Comparison of ENCODE assay signal across 2 cellular contexts in the genomic region with DNA sequence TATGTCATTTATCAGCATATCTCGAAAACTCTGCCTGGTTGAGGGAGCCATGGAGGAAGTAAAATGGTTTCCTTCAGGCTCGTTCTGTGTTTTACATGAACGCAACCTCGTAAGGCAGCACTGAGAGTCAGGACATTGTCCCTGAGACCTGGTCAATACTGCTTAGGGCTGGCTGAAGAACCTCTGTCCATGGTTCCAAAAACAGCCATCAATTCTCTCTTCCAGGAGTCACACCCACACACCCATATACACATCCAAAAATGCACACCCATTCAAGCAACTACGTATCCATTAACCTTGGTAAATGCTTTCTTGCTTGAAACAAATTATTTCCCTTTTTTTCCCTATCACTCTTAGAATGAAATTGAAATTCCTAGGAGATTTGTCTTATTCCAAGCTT.
A peak's percentile ranks its signal among the peaks of the same experiment; 100 is the strongest.
TF ChIP-seq lines count a peak whose summit lies in the region.

No MANE protein-coding gene starts in this region.

TF ChIP-seq in GM23338, 12 proteins besides CTCF, POLR2A, EP300 and RAD21:
- TF ChIP-seq, protein P1, sequence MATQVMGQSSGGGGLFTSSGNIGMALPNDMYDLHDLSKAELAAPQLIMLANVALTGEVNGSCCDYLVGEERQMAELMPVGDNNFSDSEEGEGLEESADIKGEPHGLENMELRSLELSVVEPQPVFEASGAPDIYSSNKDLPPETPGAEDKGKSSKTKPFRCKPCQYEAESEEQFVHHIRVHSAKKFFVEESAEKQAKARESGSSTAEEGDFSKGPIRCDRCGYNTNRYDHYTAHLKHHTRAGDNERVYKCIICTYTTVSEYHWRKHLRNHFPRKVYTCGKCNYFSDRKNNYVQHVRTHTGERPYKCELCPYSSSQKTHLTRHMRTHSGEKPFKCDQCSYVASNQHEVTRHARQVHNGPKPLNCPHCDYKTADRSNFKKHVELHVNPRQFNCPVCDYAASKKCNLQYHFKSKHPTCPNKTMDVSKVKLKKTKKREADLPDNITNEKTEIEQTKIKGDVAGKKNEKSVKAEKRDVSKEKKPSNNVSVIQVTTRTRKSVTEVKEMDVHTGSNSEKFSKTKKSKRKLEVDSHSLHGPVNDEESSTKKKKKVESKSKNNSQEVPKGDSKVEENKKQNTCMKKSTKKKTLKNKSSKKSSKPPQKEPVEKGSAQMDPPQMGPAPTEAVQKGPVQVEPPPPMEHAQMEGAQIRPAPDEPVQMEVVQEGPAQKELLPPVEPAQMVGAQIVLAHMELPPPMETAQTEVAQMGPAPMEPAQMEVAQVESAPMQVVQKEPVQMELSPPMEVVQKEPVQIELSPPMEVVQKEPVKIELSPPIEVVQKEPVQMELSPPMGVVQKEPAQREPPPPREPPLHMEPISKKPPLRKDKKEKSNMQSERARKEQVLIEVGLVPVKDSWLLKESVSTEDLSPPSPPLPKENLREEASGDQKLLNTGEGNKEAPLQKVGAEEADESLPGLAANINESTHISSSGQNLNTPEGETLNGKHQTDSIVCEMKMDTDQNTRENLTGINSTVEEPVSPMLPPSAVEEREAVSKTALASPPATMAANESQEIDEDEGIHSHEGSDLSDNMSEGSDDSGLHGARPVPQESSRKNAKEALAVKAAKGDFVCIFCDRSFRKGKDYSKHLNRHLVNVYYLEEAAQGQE (IDR thresholded peaks at IDR 0.05; ENCODE audit: unreplicated experiment) = peak; percentile 62
- TF ChIP-seq, protein P2, sequence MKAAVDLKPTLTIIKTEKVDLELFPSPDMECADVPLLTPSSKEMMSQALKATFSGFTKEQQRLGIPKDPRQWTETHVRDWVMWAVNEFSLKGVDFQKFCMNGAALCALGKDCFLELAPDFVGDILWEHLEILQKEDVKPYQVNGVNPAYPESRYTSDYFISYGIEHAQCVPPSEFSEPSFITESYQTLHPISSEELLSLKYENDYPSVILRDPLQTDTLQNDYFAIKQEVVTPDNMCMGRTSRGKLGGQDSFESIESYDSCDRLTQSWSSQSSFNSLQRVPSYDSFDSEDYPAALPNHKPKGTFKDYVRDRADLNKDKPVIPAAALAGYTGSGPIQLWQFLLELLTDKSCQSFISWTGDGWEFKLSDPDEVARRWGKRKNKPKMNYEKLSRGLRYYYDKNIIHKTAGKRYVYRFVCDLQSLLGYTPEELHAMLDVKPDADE (IDR thresholded peaks at IDR 0.05) = no peak

TF ChIP-seq in GM12878, 131 proteins besides CTCF, POLR2A, EP300 and RAD21 (continued from another document):
- TF ChIP-seq, protein P3, sequence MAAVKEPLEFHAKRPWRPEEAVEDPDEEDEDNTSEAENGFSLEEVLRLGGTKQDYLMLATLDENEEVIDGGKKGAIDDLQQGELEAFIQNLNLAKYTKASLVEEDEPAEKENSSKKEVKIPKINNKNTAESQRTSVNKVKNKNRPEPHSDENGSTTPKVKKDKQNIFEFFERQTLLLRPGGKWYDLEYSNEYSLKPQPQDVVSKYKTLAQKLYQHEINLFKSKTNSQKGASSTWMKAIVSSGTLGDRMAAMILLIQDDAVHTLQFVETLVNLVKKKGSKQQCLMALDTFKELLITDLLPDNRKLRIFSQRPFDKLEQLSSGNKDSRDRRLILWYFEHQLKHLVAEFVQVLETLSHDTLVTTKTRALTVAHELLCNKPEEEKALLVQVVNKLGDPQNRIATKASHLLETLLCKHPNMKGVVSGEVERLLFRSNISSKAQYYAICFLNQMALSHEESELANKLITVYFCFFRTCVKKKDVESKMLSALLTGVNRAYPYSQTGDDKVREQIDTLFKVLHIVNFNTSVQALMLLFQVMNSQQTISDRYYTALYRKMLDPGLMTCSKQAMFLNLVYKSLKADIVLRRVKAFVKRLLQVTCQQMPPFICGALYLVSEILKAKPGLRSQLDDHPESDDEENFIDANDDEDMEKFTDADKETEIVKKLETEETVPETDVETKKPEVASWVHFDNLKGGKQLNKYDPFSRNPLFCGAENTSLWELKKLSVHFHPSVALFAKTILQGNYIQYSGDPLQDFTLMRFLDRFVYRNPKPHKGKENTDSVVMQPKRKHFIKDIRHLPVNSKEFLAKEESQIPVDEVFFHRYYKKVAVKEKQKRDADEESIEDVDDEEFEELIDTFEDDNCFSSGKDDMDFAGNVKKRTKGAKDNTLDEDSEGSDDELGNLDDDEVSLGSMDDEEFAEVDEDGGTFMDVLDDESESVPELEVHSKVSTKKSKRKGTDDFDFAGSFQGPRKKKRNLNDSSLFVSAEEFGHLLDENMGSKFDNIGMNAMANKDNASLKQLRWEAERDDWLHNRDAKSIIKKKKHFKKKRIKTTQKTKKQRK (IDR thresholded peaks at IDR 0.05; ENCODE audit: low read depth, low read length) = no peak
- TF ChIP-seq BMI1 (IDR thresholded peaks at IDR 0.05; ENCODE audit: borderline replicate concordance) = no peak
- TF ChIP-seq, protein P4, sequence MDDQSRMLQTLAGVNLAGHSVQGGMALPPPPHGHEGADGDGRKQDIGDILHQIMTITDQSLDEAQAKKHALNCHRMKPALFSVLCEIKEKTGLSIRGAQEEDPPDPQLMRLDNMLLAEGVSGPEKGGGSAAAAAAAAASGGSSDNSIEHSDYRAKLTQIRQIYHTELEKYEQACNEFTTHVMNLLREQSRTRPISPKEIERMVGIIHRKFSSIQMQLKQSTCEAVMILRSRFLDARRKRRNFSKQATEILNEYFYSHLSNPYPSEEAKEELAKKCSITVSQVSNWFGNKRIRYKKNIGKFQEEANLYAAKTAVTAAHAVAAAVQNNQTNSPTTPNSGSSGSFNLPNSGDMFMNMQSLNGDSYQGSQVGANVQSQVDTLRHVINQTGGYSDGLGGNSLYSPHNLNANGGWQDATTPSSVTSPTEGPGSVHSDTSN (IDR thresholded peaks at IDR 0.05; ENCODE audit: insufficient replicate concordance, low read depth, low read length) = no peak
- TF ChIP-seq, protein P1 (IDR thresholded peaks at IDR 0.05; ENCODE audit: low read depth, low read length) = peak; percentile 46; the same call in 1 of the 2 replicates
